ENCODE assay signal across 20 cellular contexts in genomic region chr12:111971800-111972199, GRCh38. TPM values are rescaled to one million over a fixed set of nuclear protein-coding genes. Genes with fewer than 3 reads are reported as not detected.
DNase-seq lines count a peak whose midpoint lies in the region; ATAC-seq and TF ChIP-seq lines count a peak whose summit lies in the region.
"Had no signal": no experiment of that assay in that cellular context is flagged by ENCODE, and none has a peak within 500 bp of the region (broad histone marks: within the 10 kb centered on the region; RNA-seq: fewer than 3 reads in every experiment).

No MANE protein-coding gene starts in this region.

- H3K4me1 ChIP-seq in mammary epithelial cell (ENCODE audit: insufficient read depth, low read length) = no peaks in the 10 kb centered on the region
- no peaks in the 10 kb centered on the region for H3K4me1 ChIP-seq in CD8-positive, alpha-beta memory T cell (ENCODE audit: insufficient read depth, low read length)
- peaks cover 0 to 16% of the 10 kb centered on the region in 2 donors for H3K4me1 ChIP-seq in naive thymus-derived CD4-positive, alpha-beta T cell (ENCODE audit: control insufficient read depth in 2 of 2, insufficient read depth in 2 of 2, low read length in 2 of 2)
- H3K4me1 ChIP-seq: BE2C; BLaER1 treated with 17β-estradiol and CSF1 and Interleukin-3, amounts not matched to agents 10 nM and 100 nM; Caco-2 had no signal

- no peaks in the 10 kb centered on the region for H4K20me1 ChIP-seq in mammary epithelial cell (ENCODE audit: insufficient read depth, low read length)
- H4K20me1 ChIP-seq: BLaER1 treated with 17β-estradiol and CSF1 and Interleukin-3, amounts not matched to agents 10 nM and 100 nM had no signal

- POLR2A ChIA-PET in MCF 10A (lab: Yijun Ruan, JAX) = interaction anchor here (0.6 kb wide), 1 partner anchor 1059 kb away, joined by 4 read pairs; no protein-coding TSS in a partner anchor
- POLR2A ChIA-PET in CD8-positive, alpha-beta memory T cell (lab: Charles Lee) = interaction anchor here (0.7 kb wide), 1 partner anchor 24 kb away, joined by 8 read pairs; no protein-coding TSS in a partner anchor
- POLR2A ChIA-PET in naive thymus-derived CD4-positive, alpha-beta T cell (lab: Charles Lee) = interaction anchor here (0.7 to 1.3 kb wide), 2 partner anchors 40 to 1331 kb away, joined by 3 to 4 read pairs; no protein-coding TSS in a partner anchor
- POLR2A ChIA-PET in HEK293T (lab: Yijun Ruan, JAX) = no interaction called here

- no peak overlapping the region for H3K9ac ChIP-seq in mammary epithelial cell (ENCODE audit: insufficient read depth, low read length)
- H3K9ac ChIP-seq: BLaER1 treated with 17β-estradiol and CSF1 and Interleukin-3, amounts not matched to agents 10 nM and 100 nM had no signal

- H3K27me3 ChIP-seq in mammary epithelial cell (ENCODE audit: insufficient read depth, low read length) = no peaks in the 10 kb centered on the region
- H3K27me3 ChIP-seq in CD8-positive, alpha-beta memory T cell (ENCODE audit: insufficient read depth, low read length, poor library complexity, severe bottlenecking) = no peaks in the 10 kb centered on the region
- no peaks in the 10 kb centered on the region for H3K27me3 ChIP-seq in naive thymus-derived CD4-positive, alpha-beta T cell (ENCODE audit: control insufficient read depth in 2 of 2, insufficient read depth in 2 of 2, low read length in 2 of 2)
- H3K27me3 ChIP-seq: BE2C; BLaER1 treated with 17β-estradiol and CSF1 and Interleukin-3, amounts not matched to agents 10 nM and 100 nM had no signal

- in situ Hi-C loops in mammary epithelial cell (cut with MboI; ENCODE audit: low sequenced_read_pairs in 2 of 2) = no loop called here

- intact Hi-C loops in mammary epithelial cell (cut with micrococcal nuclease) = no loop called here
- intact Hi-C loops in MCF 10A (cut with micrococcal nuclease) = no loop called here
- intact Hi-C loops in naive thymus-derived CD4-positive, alpha-beta T cell (cut with micrococcal nuclease) = no loop called here

- H3K4me2 ChIP-seq in mammary epithelial cell (ENCODE audit: insufficient read depth, low read depth, low read length) = no peak overlapping the region
- H3K4me2 ChIP-seq: A549; BLaER1 treated with 17β-estradiol and CSF1 and Interleukin-3, amounts not matched to agents 10 nM and 100 nM had no signal

- H3K9me3 Mint-ChIP-seq in MCF 10A (ENCODE audit: unreplicated experiment) = no peaks in the 10 kb centered on the region
- peaks cover 0 to 8% (median 4%) of the 10 kb centered on the region in 5 donors for H3K9me3 Mint-ChIP-seq in CD8-positive, alpha-beta memory T cell
- H3K9me3 Mint-ChIP-seq in central memory CD8-positive, alpha-beta T cell = no peaks in the 10 kb centered on the region
- H3K9me3 Mint-ChIP-seq in naive thymus-derived CD4-positive, alpha-beta T cell = peaks cover 0 to 29% (median 6%) of the 10 kb centered on the region in 11 donors
- H3K9me3 Mint-ChIP-seq: CD4-positive, alpha-beta T cell had no signal

- H3K79me2 ChIP-seq in mammary epithelial cell (ENCODE audit: insufficient read depth, low read length) = no peaks in the 10 kb centered on the region

- H3K4me1 Mint-ChIP-seq in MCF 10A (ENCODE audit: insufficient read depth, unreplicated experiment) = peaks cover 5% of the 10 kb centered on the region
- H3K4me1 Mint-ChIP-seq in CD8-positive, alpha-beta memory T cell = peaks cover 37 to 64% (median 52%) of the 10 kb centered on the region in 3 donors
- H3K4me1 Mint-ChIP-seq in central memory CD8-positive, alpha-beta T cell = peaks cover 28% of the 10 kb centered on the region
- H3K4me1 Mint-ChIP-seq in naive thymus-derived CD4-positive, alpha-beta T cell = peaks cover 11 to 22% (median 12%) of the 10 kb centered on the region in 7 donors

- no peak overlapping the region for H3K4me3 ChIP-seq in mammary epithelial cell (replicated peaks in 1 of 3; ENCODE audit: insufficient read depth in 1 of 3, low read depth in 2 of 3, low read length in 3 of 3)
- H3K4me3 ChIP-seq in CD8-positive, alpha-beta memory T cell (ENCODE audit: low read length) = no peak overlapping the region
- no peak overlapping the region for H3K4me3 ChIP-seq in naive thymus-derived CD4-positive, alpha-beta T cell (ENCODE audit: low read length)
- H3K4me3 ChIP-seq: A549; BLaER1 treated with 17β-estradiol and CSF1 and Interleukin-3, amounts not matched to agents 10 nM and 100 nM; HAP-1 had no signal

- no peaks in the 10 kb centered on the region for H3K36me3 Mint-ChIP-seq in MCF 10A (ENCODE audit: insufficient read depth, unreplicated experiment)
- peaks cover 11 to 33% (median 16%) of the 10 kb centered on the region in 3 donors for H3K36me3 Mint-ChIP-seq in CD8-positive, alpha-beta memory T cell
- H3K36me3 Mint-ChIP-seq in central memory CD8-positive, alpha-beta T cell (ENCODE audit: insufficient read depth) = peaks cover 14% of the 10 kb centered on the region
- peaks cover 0 to 29% (median 22%) of the 10 kb centered on the region in 5 donors for H3K36me3 Mint-ChIP-seq in naive thymus-derived CD4-positive, alpha-beta T cell

- CTCF ChIA-PET in mammary epithelial cell (lab: Charles Lee; ENCODE audit: low non-redundant PET) (no interaction called here), MCF 10A (lab: Yijun Ruan, JAX) (interaction anchor here (0.6 kb wide), 1 partner anchor 278 kb away, joined by 5 read pairs; no protein-coding TSS in a partner anchor), HEK293T (lab: Yijun Ruan, JAX) (no interaction called here)
- CTCF ChIA-PET in CD8-positive, alpha-beta memory T cell (lab: Charles Lee) = interaction anchor here (0.9 kb wide), 1 partner anchor 27 kb away, joined by 3 read pairs; no protein-coding TSS in a partner anchor
- CTCF ChIA-PET in naive thymus-derived CD4-positive, alpha-beta T cell (lab: Charles Lee) = no interaction called here

- H3K36me3 ChIP-seq in mammary epithelial cell (ENCODE audit: insufficient read depth, low read length) = no peaks in the 10 kb centered on the region
- H3K36me3 ChIP-seq in CD8-positive, alpha-beta memory T cell (ENCODE audit: insufficient read depth, low read length) = no peaks in the 10 kb centered on the region
- H3K36me3 ChIP-seq in naive thymus-derived CD4-positive, alpha-beta T cell (ENCODE audit: control insufficient read depth in 2 of 3, insufficient read depth in 3 of 3, low read length in 3 of 3) = peaks cover 0 to 3% (median 0%) of the 10 kb centered on the region in 3 experiments
- H3K36me3 ChIP-seq: BE2C, HAP-1 had no signal

- no peaks in the 10 kb centered on the region for H3K27me3 Mint-ChIP-seq in MCF 10A (ENCODE audit: insufficient read depth, unreplicated experiment)
- H3K27me3 Mint-ChIP-seq in CD8-positive, alpha-beta memory T cell = no peaks in the 10 kb centered on the region
- H3K27me3 Mint-ChIP-seq in central memory CD8-positive, alpha-beta T cell = no peaks in the 10 kb centered on the region
- no peaks in the 10 kb centered on the region for H3K27me3 Mint-ChIP-seq in naive thymus-derived CD4-positive, alpha-beta T cell
- H3K27me3 Mint-ChIP-seq: CD4-positive, alpha-beta T cell had no signal

- no peaks in the 10 kb centered on the region for H3K9me3 ChIP-seq in mammary epithelial cell (replicated peaks; ENCODE audit: insufficient read depth, low read length)
- no peaks in the 10 kb centered on the region for H3K9me3 ChIP-seq in CD8-positive, alpha-beta memory T cell (ENCODE audit: low read length)
- peaks cover 0 to 11% (median 0%) of the 10 kb centered on the region in 3 experiments for H3K9me3 ChIP-seq in naive thymus-derived CD4-positive, alpha-beta T cell (ENCODE audit: control insufficient read depth in 2 of 3, low read length in 3 of 3)
- H3K9me3 ChIP-seq: BE2C had no signal

- H3K27ac ChIP-seq in mammary epithelial cell (ENCODE audit: insufficient read depth, low read depth, low read length) = no peak overlapping the region
- H3K27ac ChIP-seq in CD8-positive, alpha-beta memory T cell (ENCODE audit: low read depth, low read length) = no peak overlapping the region
- no peak overlapping the region for H3K27ac ChIP-seq in naive thymus-derived CD4-positive, alpha-beta T cell (ENCODE audit: low read depth, low read length)
- H3K27ac ChIP-seq: A549; BLaER1 treated with 17β-estradiol and CSF1 and Interleukin-3, amounts not matched to agents 10 nM and 100 nM had no signal

- TF ChIP-seq CTCF in mammary epithelial cell (conservative IDR thresholded peaks at IDR 0.05 in 1 of 2, IDR thresholded peaks at IDR 0.05 in 1 of 2; ENCODE audit: extremely low read depth in 1 of 2, insufficient read depth in 1 of 2, low read depth in 1 of 2, low read length in 2 of 2) = no peak
- TF ChIP-seq CTCF in MCF 10A (IDR thresholded peaks at IDR 0.05; ENCODE audit: unreplicated experiment) = no peak

- BruUV-seq in mammary epithelial cell (replicated peaks; lab: Mats Ljungman, UMichigan) (no TSS peak), MCF 10A (replicated peaks; lab: Mats Ljungman, UMichigan) (no TSS peak)

- ATAC-seq in central memory CD8-positive, alpha-beta T cell (replicated peaks; ENCODE audit: extremely low read depth, poor library complexity, severe bottlenecking) = peak; percentile 98
- peak; percentile 42 for ATAC-seq in naive thymus-derived CD4-positive, alpha-beta T cell
- ATAC-seq: A549 had no signal

- H3K27ac Mint-ChIP-seq in MCF 10A (ENCODE audit: low read depth, unreplicated experiment) = no peak overlapping the region
- peak overlapping the region in 5 of 8 donors; percentile 36 to 85 (median 63) for H3K27ac Mint-ChIP-seq in CD8-positive, alpha-beta memory T cell
- peak overlapping the region; percentile 88 for H3K27ac Mint-ChIP-seq in central memory CD8-positive, alpha-beta T cell (ENCODE audit: low read depth)
- H3K27ac Mint-ChIP-seq in naive thymus-derived CD4-positive, alpha-beta T cell = no peak overlapping the region
- H3K27ac Mint-ChIP-seq: CD14-positive monocyte; CD4-positive, alpha-beta T cell had no signal

- dilution Hi-C loops in mammary epithelial cell (cut with HindIII; ENCODE audit: low sequenced_read_pairs) = no loop called here

- H2AFZ ChIP-seq in mammary epithelial cell (ENCODE audit: low read depth, low read length) = no peak overlapping the region

- DNase-seq in mammary epithelial cell = peak; percentile 19
- no peak for DNase-seq in MCF 10A (ENCODE audit: unreplicated experiment)
- peak in 1 of 5 donors; percentile 61 for DNase-seq in CD8-positive, alpha-beta memory T cell
- DNase-seq in central memory CD8-positive, alpha-beta T cell (ENCODE audit: low spot score in 2 of 2) = no peak
- DNase-seq in naive thymus-derived CD4-positive, alpha-beta T cell = no peak
- DNase-seq in SKM-1 treated with dmso at 0.1 percent for 144 hours (lab: John Stamatoyannopoulos, UW; ENCODE audit: unreplicated experiment) = no peak
- no peak for DNase-seq in HEK293T (ENCODE audit: extremely low spot score)
- DNase-seq: 8988T; ACHN; AML-193; BE2C; Caco-2; CD4-positive, alpha-beta T cell; DMS153; DND-41; GOT3 had no signal

- H3K4me3 Mint-ChIP-seq in MCF 10A (ENCODE audit: unreplicated experiment) = no peak overlapping the region
- H3K4me3 Mint-ChIP-seq in CD8-positive, alpha-beta memory T cell = peak overlapping the region in 5 of 7 donors; percentile 29 to 85 (median 57)
- H3K4me3 Mint-ChIP-seq in central memory CD8-positive, alpha-beta T cell = peak overlapping the region; percentile 41
- no peak overlapping the region for H3K4me3 Mint-ChIP-seq in naive thymus-derived CD4-positive, alpha-beta T cell
- H3K4me3 Mint-ChIP-seq: CD14-positive monocyte; CD4-positive, alpha-beta T cell had no signal

RNA-seq across cellular contexts. Expression of gene TMEM116, which starts 41.2 kb away (rescaled TPM):
- total RNA-seq in mammary epithelial cell (1 to 10 TPM; 6.3 to 7.9 TPM), MCF 10A (2022) (13.9 and 15.2 TPM in 2 replicates)
- 13.4 TPM for polyA plus RNA-seq in mammary epithelial cell
- 7.5 TPM for polyA minus RNA-seq in mammary epithelial cell
- total RNA-seq in CD8-positive, alpha-beta memory T cell = 10 to 100 TPM; 13.1 to 13.7 TPM
- 28.4 TPM for polyA plus RNA-seq in CD8-positive, alpha-beta memory T cell
- total RNA-seq in naive thymus-derived CD4-positive, alpha-beta T cell = 10 to 100 TPM; 12.6 to 29.3 (median 23.0) TPM
- polyA plus RNA-seq in naive thymus-derived CD4-positive, alpha-beta T cell = 10 to 100 TPM in 1 of 2 donors, 1 to 10 TPM in 1; 8.7 to 13.3 TPM

RNA-seq across cellular contexts. Expression of gene ERP29, which starts 41.4 kb away (rescaled TPM):
- total RNA-seq in mammary epithelial cell (10 to 100 TPM; 29.8 to 95.2 TPM), MCF 10A (2022) (124 and 126 TPM in 2 replicates)
- 90.3 TPM for polyA plus RNA-seq in mammary epithelial cell
- 63.1 TPM for polyA minus RNA-seq in mammary epithelial cell
- total RNA-seq in CD8-positive, alpha-beta memory T cell = 10 to 100 TPM; 87.4 to 88.0 TPM
- polyA plus RNA-seq in CD8-positive, alpha-beta memory T cell = 188 TPM
- 100 to 1,000 TPM; 115 to 184 (median 127) TPM for total RNA-seq in naive thymus-derived CD4-positive, alpha-beta T cell
- polyA plus RNA-seq in naive thymus-derived CD4-positive, alpha-beta T cell = 100 to 1,000 TPM; 219 to 253 TPM

Comparison
In these comparisons a context has a peak if more than half of its experiments do, and no peak if none do; other contexts are left out.
1. CTCF ChIA-PET loops: an anchor here in MCF 10A (0.6 kb wide) and CD8-positive, alpha-beta memory T cell (0.9 kb wide); none called in mammary epithelial cell, naive thymus-derived CD4-positive, alpha-beta T cell and HEK293T.
2. H3K27ac Mint-ChIP-seq: peak in CD8-positive, alpha-beta memory T cell (5 of 8) and central memory CD8-positive, alpha-beta T cell (single experiment); none in MCF 10A (single experiment) and naive thymus-derived CD4-positive, alpha-beta T cell (0 of 9).
3. H3K4me3 Mint-ChIP-seq: peak in CD8-positive, alpha-beta memory T cell (5 of 7) and central memory CD8-positive, alpha-beta T cell (single experiment); none in MCF 10A (single experiment) and naive thymus-derived CD4-positive, alpha-beta T cell (0 of 10).